ENCODE assay signal across 19 cellular contexts in the genomic region with DNA sequence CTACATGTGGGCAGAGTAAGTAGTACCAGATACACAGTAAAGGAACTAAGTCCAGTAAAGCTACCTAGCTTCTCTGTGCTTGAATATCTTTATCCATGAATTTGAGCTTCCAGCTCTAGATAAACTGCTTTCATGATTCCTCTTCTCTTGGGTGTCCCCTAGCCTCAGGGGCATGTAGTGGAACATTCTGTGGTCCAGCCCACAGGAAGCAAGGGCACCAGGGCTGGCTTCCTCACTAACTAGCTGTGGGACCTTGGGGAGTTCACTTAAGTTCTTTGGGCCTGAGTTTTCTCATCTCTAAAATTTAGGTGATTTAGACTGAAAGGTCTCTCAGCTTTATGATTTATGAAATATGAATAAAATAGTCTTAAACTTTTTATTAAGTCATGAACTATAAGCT.
DNase-seq lines count a peak whose midpoint lies in the region; ATAC-seq lines count a peak whose summit lies in the region.
"Had no signal": no experiment of that assay in that cellular context is flagged by ENCODE, and none has a peak within 500 bp of the region (broad histone marks: within the 10 kb centered on the region; RNA-seq: fewer than 3 reads in every experiment).

No MANE protein-coding gene starts in this region.

- no peaks in the 10 kb centered on the region for H3K36me3 Mint-ChIP-seq in activated T-cell treated with anti-CD3 and anti-CD28 coated beads, Interleukin-2, amount 50 U/mL, for 72 hours (ENCODE audit: insufficient read depth in 2 of 2)
- H3K36me3 Mint-ChIP-seq in effector memory CD8-positive, alpha-beta T cell (ENCODE audit: insufficient read depth), result no peaks in the 10 kb centered on the region
- H3K36me3 Mint-ChIP-seq in stimulated activated effector memory CD8-positive, alpha-beta T cell treated with anti-CD3 and anti-CD28 coated beads, Interleukin-12 subunit alpha, Interleukin-12 subunit beta, amount 100 ng/mL, for 72 hours, result no peaks in the 10 kb centered on the region
- H3K36me3 Mint-ChIP-seq: brain, IgD-negative memory B cell had no signal

- peak; percentile 26 to 27 for ATAC-seq in activated T-cell treated with anti-CD3 and anti-CD28 coated beads, Interleukin-2, amount 50 U/mL, for 72 hours (replicated peaks in 1 of 2)
- peak; percentile 64 for ATAC-seq in effector memory CD8-positive, alpha-beta T cell (replicated peaks)
- ATAC-seq in stimulated activated effector memory CD8-positive, alpha-beta T cell treated with anti-CD3 and anti-CD28 coated beads, Interleukin-12 subunit alpha, Interleukin-12 subunit beta, amount 100 ng/mL, for 72 hours, result peak; percentile 64
- no peak for ATAC-seq in GM21528 (IDR thresholded peaks at IDR 0.05; ENCODE audit: low FRiP score, unreplicated experiment)
- no peak for ATAC-seq in GM21619 (IDR thresholded peaks at IDR 0.05; ENCODE audit: unreplicated experiment)
- ATAC-seq: A549; activated CD4-positive, alpha-beta T cell treated with anti-CD3 and anti-CD28 coated beads for 36 hours; Panc1 had no signal

- H3K9me3 Mint-ChIP-seq in activated T-cell treated with anti-CD3 and anti-CD28 coated beads, Interleukin-2, amount 50 U/mL, for 72 hours, result no peaks in the 10 kb centered on the region
- no peaks in the 10 kb centered on the region for H3K9me3 Mint-ChIP-seq in effector memory CD8-positive, alpha-beta T cell
- H3K9me3 Mint-ChIP-seq in stimulated activated effector memory CD8-positive, alpha-beta T cell treated with anti-CD3 and anti-CD28 coated beads, Interleukin-12 subunit alpha, Interleukin-12 subunit beta, amount 100 ng/mL, for 72 hours, result no peaks in the 10 kb centered on the region

- no peak overlapping the region for H3K4me3 Mint-ChIP-seq in activated T-cell treated with anti-CD3 and anti-CD28 coated beads, Interleukin-2, amount 50 U/mL, for 72 hours
- H3K4me3 Mint-ChIP-seq in effector memory CD8-positive, alpha-beta T cell, result no peak overlapping the region
- no peak overlapping the region for H3K4me3 Mint-ChIP-seq in stimulated activated effector memory CD8-positive, alpha-beta T cell treated with anti-CD3 and anti-CD28 coated beads, Interleukin-12 subunit alpha, Interleukin-12 subunit beta, amount 100 ng/mL, for 72 hours
- H3K4me3 Mint-ChIP-seq: activated CD4-positive, alpha-beta T cell treated with anti-CD3 and anti-CD28 coated beads for 36 hours; brain had no signal

- no peak for DNase-seq in activated T-cell treated with anti-CD3 and anti-CD28 coated beads, Interleukin-2, amount 50 U/mL, for 72 hours
- no peak for DNase-seq in activated T-cell treated with anti-CD3 and anti-CD28 coated beads, Interleukin-2, amount 50 U/mL, for 1 hour
- DNase-seq in M059J (ENCODE audit: low read depth) (peak; percentile 57), posterior cingulate gyrus (no peak)
- DNase-seq in effector memory CD8-positive, alpha-beta T cell, result no peak
- DNase-seq in stimulated activated effector memory CD8-positive, alpha-beta T cell treated with anti-CD3 and anti-CD28 coated beads, Interleukin-12 subunit alpha, Interleukin-12 subunit beta, amount 100 ng/mL, for 72 hours (ENCODE audit: low spot score in 2 of 2), result no peak
- DNase-seq: activated CD4-positive, alpha-beta T cell treated with anti-CD3 and anti-CD28 coated beads for 36 hours; activated CD8-positive, alpha-beta memory T cell treated with anti-CD3 and anti-CD28 coated beads, Interleukin-2, amount 50 U/mL, for 48 hours; activated effector memory CD4-positive, alpha-beta T cell treated with Interleukin-2 at 50 U/mL for 16 hours; MM.1S; NCI-H1417 treated with DMSO at 0.1 percent for 48 hours; stimulated activated CD8-positive, alpha-beta memory T cell treated with anti-CD3 and anti-CD28 coated beads, Interleukin-4, amount 100 ng/mL, for 48 hours; T-helper 1 cell had no signal

- peaks cover 37% of the 10 kb centered on the region for H3K4me1 Mint-ChIP-seq in activated T-cell treated with anti-CD3 and anti-CD28 coated beads, Interleukin-2, amount 50 U/mL, for 72 hours (ENCODE audit: low read depth)
- H3K4me1 Mint-ChIP-seq in effector memory CD8-positive, alpha-beta T cell (ENCODE audit: low read depth in 2 of 2), result peaks cover 25 to 35% of the 10 kb centered on the region in 2 donors
- peaks cover 39% of the 10 kb centered on the region for H3K4me1 Mint-ChIP-seq in stimulated activated effector memory CD8-positive, alpha-beta T cell treated with anti-CD3 and anti-CD28 coated beads, Interleukin-12 subunit alpha, Interleukin-12 subunit beta, amount 100 ng/mL, for 72 hours

- intact Hi-C loops in posterior cingulate gyrus (cut with DNase I), result no loop called here

- no peaks in the 10 kb centered on the region for H3K27me3 Mint-ChIP-seq in activated T-cell treated with anti-CD3 and anti-CD28 coated beads, Interleukin-2, amount 50 U/mL, for 72 hours (ENCODE audit: low read depth)
- peaks cover 0 to 13% of the 10 kb centered on the region in 2 donors for H3K27me3 Mint-ChIP-seq in effector memory CD8-positive, alpha-beta T cell
- H3K27me3 Mint-ChIP-seq: activated CD4-positive, alpha-beta T cell treated with anti-CD3 and anti-CD28 coated beads for 36 hours had no signal

- H3K27ac Mint-ChIP-seq in activated T-cell treated with anti-CD3 and anti-CD28 coated beads, Interleukin-2, amount 50 U/mL, for 72 hours, result no peak overlapping the region
- H3K27ac Mint-ChIP-seq in effector memory CD8-positive, alpha-beta T cell, result no peak overlapping the region
- H3K27ac Mint-ChIP-seq in stimulated activated effector memory CD8-positive, alpha-beta T cell treated with anti-CD3 and anti-CD28 coated beads, Interleukin-12 subunit alpha, Interleukin-12 subunit beta, amount 100 ng/mL, for 72 hours, result peak overlapping the region; percentile 27
- H3K27ac Mint-ChIP-seq: activated CD4-positive, alpha-beta T cell treated with anti-CD3 and anti-CD28 coated beads for 36 hours; brain had no signal

Comparison
In these comparisons a context has a peak if more than half of its experiments do, and no peak if none do; other contexts are left out.
1. ATAC-seq: peak in activated T-cell treated with anti-CD3 and anti-CD28 coated beads, Interleukin-2, amount 50 U/mL, for 72 hours (2 of 2), effector memory CD8-positive, alpha-beta T cell (single experiment) and stimulated activated effector memory CD8-positive, alpha-beta T cell treated with anti-CD3 and anti-CD28 coated beads, Interleukin-12 subunit alpha, Interleukin-12 subunit beta, amount 100 ng/mL, for 72 hours (single experiment); none in GM21528 (single experiment) and GM21619 (single experiment).